In the genomic region with DNA sequence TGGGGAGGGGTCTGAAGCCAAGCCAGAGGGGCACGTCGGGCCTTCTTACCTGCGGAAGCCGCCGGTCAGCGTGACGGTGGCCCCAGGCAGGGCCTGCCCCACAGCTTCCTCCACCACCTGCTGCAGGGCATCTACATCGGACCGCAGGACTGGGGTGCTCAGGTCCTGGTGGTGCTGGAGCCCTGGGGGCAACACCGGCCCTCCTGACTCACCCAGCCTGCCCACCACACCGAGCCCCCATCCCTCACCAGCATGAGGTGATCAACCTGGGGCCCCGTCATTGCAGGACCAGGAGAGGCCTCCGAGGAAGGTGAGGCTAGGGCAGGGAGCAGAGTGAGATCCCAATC, we compare ENCODE assay signal across 8 cellular contexts. TPM values are rescaled to one million over a fixed set of nuclear protein-coding genes. Genes with fewer than 3 reads are reported as not detected.
DNase-seq lines count a peak whose midpoint lies in the region; ATAC-seq and TF ChIP-seq lines count a peak whose summit lies in the region.

No MANE protein-coding gene starts in this region.

- intact Hi-C loops in left ventricle myocardium inferior (cut with micrococcal nuclease) (loop anchor here (5.0 kb wide), 1 partner anchor 123 kb away; no protein-coding TSS in a partner anchor), left cardiac atrium (cut with DNase I) (no loop called here), vagina (cut with DNase I) (loop anchor here (10.0 kb wide), 1 partner anchor 120 kb away; no protein-coding TSS in a partner anchor)

- peak overlapping the region; percentile 93 for H3K27ac ChIP-seq in left ventricle myocardium inferior (replicated peaks)
- H3K27ac ChIP-seq in caudate nucleus (ENCODE audit: low read depth, low read length) = peak overlapping the region; percentile 82
- peak overlapping the region; percentile 94 for H3K27ac ChIP-seq in neutrophil
- H3K27ac ChIP-seq in vagina = peak overlapping the region; percentile 64
- no peak overlapping the region for H3K27ac ChIP-seq in SJCRH30

- TF ChIP-seq CTCF in left ventricle myocardium inferior (IDR thresholded peaks at IDR 0.05; ENCODE audit: borderline replicate concordance) = no peak
- no peak for TF ChIP-seq CTCF in neutrophil (IDR thresholded peaks at IDR 0.05)
- no peak for TF ChIP-seq CTCF in vagina (IDR thresholded peaks at IDR 0.05)

- no peak for DNase-seq in left ventricle myocardium inferior
- no peak for DNase-seq in left cardiac atrium
- no peak for DNase-seq in caudate nucleus (lab: John Stamatoyannopoulos, UW)
- no peak for DNase-seq in vagina (ENCODE audit: extremely low spot score in 2 of 2)
- DNase-seq in SJCRH30 = no peak
- no peak for DNase-seq in AG08396 (ENCODE audit: low spot score)
- no peak for DNase-seq in NCI-H774 (lab: John Stamatoyannopoulos, UW)

- no peak for ATAC-seq in left cardiac atrium

- H3K4me3 ChIP-seq in left ventricle myocardium inferior = peak overlapping the region; percentile 44
- peak overlapping the region; percentile 50 to 53 for H3K4me3 ChIP-seq in neutrophil (ENCODE audit: low read depth in 1 of 2, low read length in 1 of 2)
- H3K4me3 ChIP-seq in vagina = no peak overlapping the region
- H3K4me3 ChIP-seq in SJCRH30 = no peak overlapping the region

- H3K36me3 ChIP-seq in left ventricle myocardium inferior = peaks cover 57% of the 10 kb centered on the region
- peaks cover 59% of the 10 kb centered on the region for H3K36me3 ChIP-seq in neutrophil
- H3K36me3 ChIP-seq in vagina = peaks cover 0 to 47% of the 10 kb centered on the region in 2 donors
- H3K36me3 ChIP-seq in SJCRH30 = no peaks in the 10 kb centered on the region

- no peak for TF ChIP-seq POLR2A in vagina (IDR thresholded peaks at IDR 0.05)

- H3K4me1 ChIP-seq in left ventricle myocardium inferior (peaks cover 79% of the 10 kb centered on the region), neutrophil (ENCODE audit: control insufficient read depth in 1 of 2, insufficient read depth in 1 of 2, low read depth in 1 of 2, low read length in 1 of 2) (peaks cover 25 to 27% of the 10 kb centered on the region in 2 experiments), vagina (peaks cover 40% of the 10 kb centered on the region), SJCRH30 (peaks cover 15% of the 10 kb centered on the region)

- no peaks in the 10 kb centered on the region for H3K27me3 ChIP-seq in left ventricle myocardium inferior (ENCODE audit: low read depth)
- H3K27me3 ChIP-seq in neutrophil = no peaks in the 10 kb centered on the region
- no peaks in the 10 kb centered on the region for H3K27me3 ChIP-seq in vagina
- no peaks in the 10 kb centered on the region for H3K27me3 ChIP-seq in SJCRH30

- H3K9me3 ChIP-seq in left ventricle myocardium inferior (replicated peaks) = no peaks in the 10 kb centered on the region
- H3K9me3 ChIP-seq in neutrophil = no peaks in the 10 kb centered on the region
- no peaks in the 10 kb centered on the region for H3K9me3 ChIP-seq in vagina
- no peaks in the 10 kb centered on the region for H3K9me3 ChIP-seq in SJCRH30 (replicated peaks)

RNA-seq across cellular contexts. Expression of gene POLM, which starts 8.0 kb away (rescaled TPM):
- total RNA-seq in left ventricle myocardium inferior = 12.4 TPM
- 10 to 100 TPM; 20.0 to 22.1 TPM for total RNA-seq in left cardiac atrium
- 31.4 TPM for total RNA-seq in vagina
- total RNA-seq in SJCRH30 (2014; rRNA removed; shearing (Covaris generic)) = 7.6 and 7.9 TPM in 2 replicates

RNA-seq across cellular contexts. Expression of gene PGAM2, which starts 9.0 kb away (rescaled TPM):
- total RNA-seq in left ventricle myocardium inferior (671 TPM), left cardiac atrium (1,000 to 10,000 TPM in 1 of 2 donors, 100 to 1,000 TPM in 1; 799 to 1,159 TPM), vagina (not detected)
- not detected in 2 replicates for total RNA-seq in SJCRH30 (2014; rRNA removed; shearing (Covaris generic))

RNA-seq across cellular contexts. Expression of gene DBNL, which starts 29.8 kb away (rescaled TPM):
- 33.1 TPM for total RNA-seq in left ventricle myocardium inferior
- 10 to 100 TPM; 42.1 to 48.7 TPM for total RNA-seq in left cardiac atrium
- total RNA-seq in vagina = 100 TPM
- total RNA-seq in SJCRH30 (2014; rRNA removed; shearing (Covaris generic)) = 51.9 and 54.4 TPM in 2 replicates

RNA-seq across cellular contexts. Expression of gene AEBP1, which starts 29.8 kb away (rescaled TPM):
- 20.5 TPM for total RNA-seq in left ventricle myocardium inferior
- total RNA-seq in left cardiac atrium = 100 to 1,000 TPM in 1 of 2 donors, 10 to 100 TPM in 1; 65.0 to 117 TPM
- 321 TPM for total RNA-seq in vagina
- 13.4 and 17.8 TPM in 2 replicates for total RNA-seq in SJCRH30 (2014; rRNA removed; shearing (Covaris generic))

RNA-seq across cellular contexts. Expression of gene POLD2, which starts 49.0 kb away (rescaled TPM):
- 78.0 TPM for total RNA-seq in left ventricle myocardium inferior
- total RNA-seq in left cardiac atrium = 10 to 100 TPM; 95.8 to 98.9 TPM
- 42.0 TPM for total RNA-seq in vagina
- total RNA-seq in SJCRH30 (2014; rRNA removed; shearing (Covaris generic)) = 149 and 162 TPM in 2 replicates

Comparison
In these comparisons a context has a peak if more than half of its experiments do, and no peak if none do; other contexts are left out.
1. intact Hi-C loops: an anchor here in left ventricle myocardium inferior (5.0 kb wide) and vagina (10.0 kb wide); none called in left cardiac atrium.
2. H3K4me3 ChIP-seq: peak in left ventricle myocardium inferior (single experiment) and neutrophil (2 of 2); none in vagina (0 of 2) and SJCRH30 (single experiment).
3. RNA of gene PGAM2, which starts 9.0 kb away (total RNA-seq): 799 to 1,159 TPM in left cardiac atrium and 671 TPM in left ventricle myocardium inferior (single experiment); not detected in vagina (single experiment) and not detected in SJCRH30; every median in the first group is over 100 times any median in the second.